22 cellular contexts compared by ENCODE assay signal in the genomic region with DNA sequence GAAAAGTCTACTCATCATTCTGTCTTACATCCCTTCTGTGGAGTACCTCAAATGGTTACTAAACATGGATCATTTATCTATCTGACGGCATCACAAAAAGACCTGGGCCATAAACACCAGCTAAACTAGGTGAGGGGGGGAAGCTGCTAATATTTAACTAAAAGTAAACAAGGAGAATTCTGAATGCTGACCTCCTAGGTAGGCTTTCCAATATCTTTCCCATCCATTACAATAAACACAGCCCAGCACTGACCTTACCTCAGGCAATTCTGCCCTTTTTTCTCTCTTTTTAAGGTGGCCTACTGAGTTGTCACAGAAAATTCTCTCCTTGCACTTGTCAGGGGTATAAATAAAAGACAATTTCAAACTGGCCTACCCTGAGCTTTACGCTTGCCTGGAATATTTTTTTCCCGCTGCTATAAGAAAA. TPM values are rescaled to one million over a fixed set of nuclear protein-coding genes. Genes with fewer than 3 reads are reported as not detected.
A peak's percentile ranks its signal among the peaks of the same experiment; 100 is the strongest.
DNase-seq lines count a peak whose midpoint lies in the region; ATAC-seq, FAIRE-seq and TF ChIP-seq lines count a peak whose summit lies in the region.
"Had no signal": no experiment of that assay in that cellular context is flagged by ENCODE, and none has a peak within 500 bp of the region (broad histone marks: within the 10 kb centered on the region; RNA-seq: fewer than 3 reads in every experiment).

No MANE protein-coding gene starts in this region.

- FAIRE-seq in A549 (lab: Jason Lieb, UNC) (no peak), islet of Langerhans (lab: Jason Lieb, UNC) (peak; percentile 98), pancreas (lab: Jason Lieb, UNC) (no peak)

- H3K27ac ChIP-seq in A549 (no peak overlapping the region), pancreas (peak overlapping the region; percentile 28 to 88 (median 54)), WERI-Rb-1 (no peak overlapping the region)
- H3K27ac ChIP-seq: adrenal gland, upper lobe of right lung had no signal

- intact Hi-C loops in pancreas (cut with DNase I), result no loop called here

- no peak overlapping the region for H3K4me3 ChIP-seq in A549
- H3K4me3 ChIP-seq in pancreas, result peak overlapping the region in 1 of 4 donors; percentile 12
- H3K4me3 ChIP-seq in WERI-Rb-1 (ENCODE audit: low read depth, low read length), result no peak overlapping the region
- H3K4me3 ChIP-seq: adrenal gland, spleen, upper lobe of right lung had no signal

- TF ChIP-seq RAD21 in A549 (conservative IDR thresholded peaks at IDR 0.05 in 1 of 2, IDR thresholded peaks at IDR 0.05 in 1 of 2), result no peak

- POLR2A ChIA-PET in A549 (lab: Yijun Ruan, JAX), result no interaction called here

- TF ChIP-seq POLR2A in A549 (IDR thresholded peaks at IDR 0.05; ENCODE audit: low read length), result no peak

- WGBS in A549 (ENCODE audit: missing lambda C conversion rate), result 81% methylated on average over 3 of the region's 3 CpGs
- 14 to 20% methylated on average over 3 of the region's 3 CpGs for WGBS in pancreas, 2 donors

- CTCF ChIA-PET in A549 (lab: Yijun Ruan, JAX), result interaction anchor here (0.8 kb wide), 1 partner anchor 11 kb away, joined by 3 read pairs; no protein-coding TSS in a partner anchor

- peaks cover 10% of the 10 kb centered on the region; the same call in 2 of the 3 replicates for H3K4me1 ChIP-seq in A549
- H3K4me1 ChIP-seq in pancreas, result peaks cover 14 to 48% (median 48%) of the 10 kb centered on the region in 3 donors
- H3K4me1 ChIP-seq: adrenal gland, upper lobe of right lung had no signal

- H3K36me3 ChIP-seq in pancreas, result peaks cover 3 to 14% (median 5%) of the 10 kb centered on the region in 3 donors
- H3K36me3 ChIP-seq in WERI-Rb-1, result peaks cover 7% of the 10 kb centered on the region; the same call in 1 of the 2 replicates

- TF ChIP-seq CTCF in A549 (IDR thresholded peaks at IDR 0.05) (no peak), pancreas (IDR thresholded peaks at IDR 0.05) (no peak), WERI-Rb-1 (IDR thresholded peaks at IDR 0.05; ENCODE audit: low read depth, low read length) (no peak)

- no peak for ATAC-seq in A549
- peak; percentile 86 to 93 (median 92) for ATAC-seq in pancreas
- ATAC-seq in HG02938 (IDR thresholded peaks at IDR 0.05; ENCODE audit: unreplicated experiment), result no peak
- ATAC-seq in GM21515 (IDR thresholded peaks at IDR 0.05; ENCODE audit: unreplicated experiment), result no peak
- ATAC-seq: activated CD8-positive, alpha-beta T cell treated with anti-CD3 and anti-CD28 coated beads, Interleukin-2, amount 10 ng/mL, durations not matched to agents 7 days and 5 days; SK-N-SH treated with all-trans-retinoic acid at 6 μM for 48 hours; upper lobe of right lung had no signal

- H3K4me2 ChIP-seq in A549, result peak overlapping the region; percentile 46

- H3K9me3 ChIP-seq in A549 (no peaks in the 10 kb centered on the region), pancreas (no peaks in the 10 kb centered on the region), WERI-Rb-1 (ENCODE audit: severe bottlenecking) (no peaks in the 10 kb centered on the region)
- H3K9me3 ChIP-seq: adrenal gland, spleen, upper lobe of right lung had no signal

- peak in 1 of 2 experiments; percentile 10 for DNase-seq in A549 (ENCODE audit: low read depth in 1 of 2, low spot score in 1 of 2)
- DNase-seq in HuH-7.5 (ENCODE audit: low spot score), result peak; percentile 28
- peak in 3 of 6 donors; percentile 29 to 40 (median 29) for DNase-seq in pancreas
- DNase-seq in WERI-Rb-1, result no peak
- no peak for DNase-seq in NCI-H345 (lab: John Stamatoyannopoulos, UW)
- DNase-seq: activated CD4-positive, CD25-positive, alpha-beta regulatory T cell treated with anti-CD3 and anti-CD28 coated beads, Interleukin-2, amount 50 U/mL, for 72 hours; activated CD8-positive, alpha-beta T cell treated with anti-CD3 and anti-CD28 coated beads, Interleukin-2, amount 10 ng/mL, durations not matched to agents 7 days and 5 days; activated T-cell treated with anti-CD3 and anti-CD28 coated beads, Interleukin-2, amount 50 U/mL, for 24 hours; adrenal gland; effector memory CD4-positive, alpha-beta T cell; Kasumi-1; NCI-H187 treated with DMSO at 0.1 percent for 48 hours; NCI-H2227 treated with DMSO at 0.1 percent for 48 hours; NCI-H774; spleen; stimulated activated CD4-positive, alpha-beta T cell treated with anti-CD3 and anti-CD28 coated beads, Interleukin-4, amount 100 ng/mL, for 1 hour; T-helper 9 cell; upper lobe of right lung had no signal

- H3K27me3 ChIP-seq in pancreas, result no peaks in the 10 kb centered on the region
- no peaks in the 10 kb centered on the region for H3K27me3 ChIP-seq in WERI-Rb-1 (ENCODE audit: insufficient read depth, low read depth, severe bottlenecking)
- H3K27me3 ChIP-seq: adrenal gland, spleen, upper lobe of right lung had no signal

- no peak for TF ChIP-seq EP300 in A549 (IDR thresholded peaks at IDR 0.05)

TF ChIP-seq in A549, 52 proteins besides CTCF, POLR2A, EP300 and RAD21 (continues in another document):
- TF ChIP-seq, protein P1, sequence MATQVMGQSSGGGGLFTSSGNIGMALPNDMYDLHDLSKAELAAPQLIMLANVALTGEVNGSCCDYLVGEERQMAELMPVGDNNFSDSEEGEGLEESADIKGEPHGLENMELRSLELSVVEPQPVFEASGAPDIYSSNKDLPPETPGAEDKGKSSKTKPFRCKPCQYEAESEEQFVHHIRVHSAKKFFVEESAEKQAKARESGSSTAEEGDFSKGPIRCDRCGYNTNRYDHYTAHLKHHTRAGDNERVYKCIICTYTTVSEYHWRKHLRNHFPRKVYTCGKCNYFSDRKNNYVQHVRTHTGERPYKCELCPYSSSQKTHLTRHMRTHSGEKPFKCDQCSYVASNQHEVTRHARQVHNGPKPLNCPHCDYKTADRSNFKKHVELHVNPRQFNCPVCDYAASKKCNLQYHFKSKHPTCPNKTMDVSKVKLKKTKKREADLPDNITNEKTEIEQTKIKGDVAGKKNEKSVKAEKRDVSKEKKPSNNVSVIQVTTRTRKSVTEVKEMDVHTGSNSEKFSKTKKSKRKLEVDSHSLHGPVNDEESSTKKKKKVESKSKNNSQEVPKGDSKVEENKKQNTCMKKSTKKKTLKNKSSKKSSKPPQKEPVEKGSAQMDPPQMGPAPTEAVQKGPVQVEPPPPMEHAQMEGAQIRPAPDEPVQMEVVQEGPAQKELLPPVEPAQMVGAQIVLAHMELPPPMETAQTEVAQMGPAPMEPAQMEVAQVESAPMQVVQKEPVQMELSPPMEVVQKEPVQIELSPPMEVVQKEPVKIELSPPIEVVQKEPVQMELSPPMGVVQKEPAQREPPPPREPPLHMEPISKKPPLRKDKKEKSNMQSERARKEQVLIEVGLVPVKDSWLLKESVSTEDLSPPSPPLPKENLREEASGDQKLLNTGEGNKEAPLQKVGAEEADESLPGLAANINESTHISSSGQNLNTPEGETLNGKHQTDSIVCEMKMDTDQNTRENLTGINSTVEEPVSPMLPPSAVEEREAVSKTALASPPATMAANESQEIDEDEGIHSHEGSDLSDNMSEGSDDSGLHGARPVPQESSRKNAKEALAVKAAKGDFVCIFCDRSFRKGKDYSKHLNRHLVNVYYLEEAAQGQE (IDR thresholded peaks at IDR 0.05), result no peak
- no peak for TF ChIP-seq HOXB5 (CRISPR knock-in tag; IDR thresholded peaks at IDR 0.05)
- TF ChIP-seq POLR2AphosphoS2 (conservative IDR thresholded peaks at IDR 0.05; ENCODE audit: low read length), result no peak
- no peak for TF ChIP-seq SREBF2 (IDR thresholded peaks at IDR 0.05)
- TF ChIP-seq HOXA7 (CRISPR knock-in tag; IDR thresholded peaks at IDR 0.05), result no peak
- TF ChIP-seq RARB (CRISPR knock-in tag; IDR thresholded peaks at IDR 0.05), result no peak
- TF ChIP-seq BHLHE40 (IDR thresholded peaks at IDR 0.05; ENCODE audit: low read depth, low read length), result no peak
- no peak for TF ChIP-seq HMGXB4 (CRISPR knock-in tag; IDR thresholded peaks at IDR 0.05; ENCODE audit: borderline replicate concordance)
- no peak for TF ChIP-seq HOXB13 (CRISPR knock-in tag; IDR thresholded peaks at IDR 0.05; ENCODE audit: low read depth)
- no peak for TF ChIP-seq KDM5A (IDR thresholded peaks at IDR 0.05)
- TF ChIP-seq MAFK (IDR thresholded peaks at IDR 0.05; ENCODE audit: partially characterized antibody), result no peak
- no peak for TF ChIP-seq JUNB (IDR thresholded peaks at IDR 0.05)
- TF ChIP-seq ZC3H11A (IDR thresholded peaks at IDR 0.05), result no peak
- no peak for TF ChIP-seq RFX5 (IDR thresholded peaks at IDR 0.05)
- TF ChIP-seq, protein P2, sequence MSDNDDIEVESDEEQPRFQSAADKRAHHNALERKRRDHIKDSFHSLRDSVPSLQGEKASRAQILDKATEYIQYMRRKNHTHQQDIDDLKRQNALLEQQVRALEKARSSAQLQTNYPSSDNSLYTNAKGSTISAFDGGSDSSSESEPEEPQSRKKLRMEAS (IDR thresholded peaks at IDR 0.05), result no peak
- no peak for TF ChIP-seq EHMT2 (IDR thresholded peaks at IDR 0.05; ENCODE audit: low read depth)
- TF ChIP-seq, protein P3, sequence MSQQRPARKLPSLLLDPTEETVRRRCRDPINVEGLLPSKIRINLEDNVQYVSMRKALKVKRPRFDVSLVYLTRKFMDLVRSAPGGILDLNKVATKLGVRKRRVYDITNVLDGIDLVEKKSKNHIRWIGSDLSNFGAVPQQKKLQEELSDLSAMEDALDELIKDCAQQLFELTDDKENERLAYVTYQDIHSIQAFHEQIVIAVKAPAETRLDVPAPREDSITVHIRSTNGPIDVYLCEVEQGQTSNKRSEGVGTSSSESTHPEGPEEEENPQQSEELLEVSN (IDR thresholded peaks at IDR 0.05; ENCODE audit: borderline replicate concordance, low read depth), result no peak
- no peak for TF ChIP-seq NFE2L2 (conservative IDR thresholded peaks at IDR 0.05; ENCODE audit: low read length)

RNA-seq across cellular contexts. Expression of gene USF3, which starts 33.1 kb away (rescaled TPM):
- 11.3 and 11.5 TPM in 2 replicates for polyA plus RNA-seq in A549 (2011; rRNA removed)
- 2.0 and 2.3 TPM in 2 replicates for polyA plus RNA-seq in A549 (2012; cell fraction: cytosol; rRNA removed)
- 0.91 and 1.1 TPM in 2 replicates for polyA plus RNA-seq in A549 (2012; cell fraction: nucleus; rRNA removed)
- polyA plus RNA-seq in A549 (2017; fragmentation: RNase III; extraction: RNeasy Plus Mini Kit Qiagen cat#74134 plus additional on column Dnase treatment), result 1.8 to 1.9 TPM (median 1.8 TPM) in 3 replicates
- 17.0 and 18.6 TPM in 2 replicates for polyA minus RNA-seq in A549 (2011; rRNA and poly(A)+ RNA removed)
- 10 to 100 TPM in 3 of 6 donors, 1 to 10 TPM in 3; 8.2 to 12.3 (median 10.0) TPM for total RNA-seq in pancreas
- polyA plus RNA-seq in pancreas, result 1 to 10 TPM; 2.9 to 6.5 TPM

Comparison
In these comparisons a context has a peak if more than half of its experiments do, and no peak if none do; other contexts are left out.
1. ATAC-seq: peak in pancreas (4 of 4); none in A549 (0 of 2), HG02938 (single experiment) and GM21515 (single experiment).
2. H3K27ac ChIP-seq: peak in pancreas (4 of 4); none in A549 (0 of 2) and WERI-Rb-1 (single experiment).